11 cellular contexts compared by ENCODE assay signal in genomic region chr1:3460653-3461237, GRCh38. TPM values are rescaled to one million over a fixed set of nuclear protein-coding genes. Genes with fewer than 3 reads are reported as not detected.
A peak's percentile ranks its signal among the peaks of the same experiment; 100 is the strongest.
DNase-seq lines count a peak whose midpoint lies in the region; ATAC-seq, FAIRE-seq and TF ChIP-seq lines count a peak whose summit lies in the region.
"Had no signal": no experiment of that assay in that cellular context is flagged by ENCODE, and none has a peak within 500 bp of the region (broad histone marks: within the 10 kb centered on the region; RNA-seq: fewer than 3 reads in every experiment).

No MANE protein-coding gene starts in this region.

- H3K4me1 ChIP-seq in colonic mucosa (peaks cover 35% of the 10 kb centered on the region), skeletal muscle tissue (ENCODE audit: control insufficient read depth in 3 of 3, insufficient read depth in 3 of 3, low read length in 3 of 3) (peaks cover 37 to 42% (median 42%) of the 10 kb centered on the region in 3 donors)

- POLR2A ChIA-PET in activated CD4-positive, alpha-beta memory T cell treated with anti-CD3 and anti-CD28 coated beads for 36 hours (lab: Charles Lee), result no interaction called here

- ATAC-seq in HG02938 (IDR thresholded peaks at IDR 0.05; ENCODE audit: unreplicated experiment) (no peak), GM19023 (IDR thresholded peaks at IDR 0.05; ENCODE audit: unreplicated experiment) (no peak)

- H3K4me3 ChIP-seq in colonic mucosa, result no peak overlapping the region
- H3K4me3 ChIP-seq in skeletal muscle tissue (ENCODE audit: low read length in 3 of 3), result no peak overlapping the region

- no peaks in the 10 kb centered on the region for H3K36me3 ChIP-seq in colonic mucosa
- H3K36me3 ChIP-seq in skeletal muscle tissue (ENCODE audit: control insufficient read depth in 3 of 3, insufficient read depth in 3 of 3, low read length in 3 of 3), result no peaks in the 10 kb centered on the region

- no peaks in the 10 kb centered on the region for H3K4me1 Mint-ChIP-seq in activated CD4-positive, alpha-beta memory T cell treated with anti-CD3 and anti-CD28 coated beads for 36 hours (ENCODE audit: low read depth)

- H3K27me3 ChIP-seq in colonic mucosa (no peaks in the 10 kb centered on the region), skeletal muscle tissue (ENCODE audit: control insufficient read depth in 3 of 3, insufficient read depth in 3 of 3, low read length in 3 of 3) (peaks cover 0 to 2% (median 0%) of the 10 kb centered on the region in 3 donors)

- H3K9me3 ChIP-seq in colonic mucosa (no peaks in the 10 kb centered on the region), skeletal muscle tissue (ENCODE audit: control insufficient read depth in 3 of 3, low read length in 3 of 3) (no peaks in the 10 kb centered on the region)

- no peak overlapping the region for H3K4me3 Mint-ChIP-seq in activated CD4-positive, alpha-beta memory T cell treated with anti-CD3 and anti-CD28 coated beads for 36 hours

- intact Hi-C loops in colonic mucosa (cut with DNase I), result no loop called here
- intact Hi-C loops in activated CD4-positive, alpha-beta memory T cell treated with anti-CD3 and anti-CD28 coated beads for 36 hours (cut with micrococcal nuclease), result no loop called here

- TF ChIP-seq CTCF in colonic mucosa (IDR thresholded peaks at IDR 0.05), result no peak

- peak overlapping the region; percentile 91 for H3K27ac ChIP-seq in colonic mucosa
- H3K27ac ChIP-seq in skeletal muscle tissue (ENCODE audit: low read depth, low read length), result peak overlapping the region; percentile 51

- peak; percentile 81 for FAIRE-seq in HTR-8/SVneo (lab: Jason Lieb, UNC)

- CTCF ChIA-PET in activated CD4-positive, alpha-beta memory T cell treated with anti-CD3 and anti-CD28 coated beads for 36 hours (lab: Charles Lee), result interaction anchor here (1.0 to 1.1 kb wide), 2 partner anchors 8 to 30 kb away, joined by 3 to 5 read pairs; no protein-coding TSS in a partner anchor

- H3K36me3 Mint-ChIP-seq in activated CD4-positive, alpha-beta memory T cell treated with anti-CD3 and anti-CD28 coated beads for 36 hours, result no peaks in the 10 kb centered on the region

- peak; percentile 51 for DNase-seq in HTR-8/SVneo (ENCODE audit: insufficient read length, low spot score)
- DNase-seq in colonic mucosa, result peak; percentile 50
- DNase-seq in kidney tubule cell (ENCODE audit: low spot score), result peak; percentile 71
- DNase-seq in activated CD4-positive, alpha-beta memory T cell treated with anti-CD3 and anti-CD28 coated beads for 36 hours, result no peak
- no peak for DNase-seq in OCI-M1 (lab: John Stamatoyannopoulos, UW)
- DNase-seq: activated CD8-positive, alpha-beta memory T cell treated with anti-CD3 and anti-CD28 coated beads, Interleukin-2, amount 50 U/mL, for 4 hours; Karpas-422; NCI-H2171 treated with DMSO at 0.1 percent for 48 hours had no signal

- no peaks in the 10 kb centered on the region for H3K27me3 Mint-ChIP-seq in activated CD4-positive, alpha-beta memory T cell treated with anti-CD3 and anti-CD28 coated beads for 36 hours

- H3K9ac ChIP-seq in colonic mucosa (ENCODE audit: low read depth in 2 of 2, low read length in 2 of 2) (peak overlapping the region; percentile 28 to 91), skeletal muscle tissue (ENCODE audit: low read depth in 1 of 3, low read length in 3 of 3) (peak overlapping the region in 1 of 3 donors; percentile 63)

- H3K27ac Mint-ChIP-seq in activated CD4-positive, alpha-beta memory T cell treated with anti-CD3 and anti-CD28 coated beads for 36 hours, result no peak overlapping the region

- H3K9me3 Mint-ChIP-seq in activated CD4-positive, alpha-beta memory T cell treated with anti-CD3 and anti-CD28 coated beads for 36 hours, result no peaks in the 10 kb centered on the region

RNA-seq across cellular contexts. Expression of gene ARHGEF16, which starts 6.3 kb away (rescaled TPM):
- 10 to 100 TPM; 77.3 to 90.2 TPM for total RNA-seq in colonic mucosa
- total RNA-seq in skeletal muscle tissue, result 0.52 TPM
- total RNA-seq in activated CD4-positive, alpha-beta memory T cell treated with anti-CD3 and anti-CD28 coated beads for 36 hours, result under 1 TPM; 0.17 to 0.24 TPM

Comparison
In these comparisons a context has a peak if more than half of its experiments do, and no peak if none do; other contexts are left out.
1. DNase-seq: peak in HTR-8/SVneo (single experiment), colonic mucosa (single experiment) and kidney tubule cell (single experiment); none in activated CD4-positive, alpha-beta memory T cell treated with anti-CD3 and anti-CD28 coated beads for 36 hours (single experiment) and OCI-M1 (single experiment).
2. RNA of gene ARHGEF16, which starts 6.3 kb away (total RNA-seq): 77.3 to 90.2 TPM in colonic mucosa; 0.52 TPM in skeletal muscle tissue (single experiment) and 0.17 to 0.24 TPM in activated CD4-positive, alpha-beta memory T cell treated with anti-CD3 and anti-CD28 coated beads for 36 hours; every median in the first group is over 10 times any median in the second.